24 cellular contexts compared by ENCODE assay signal in genomic region chr10:19920075-19920726, GRCh38.
DNase-seq lines count a peak whose midpoint lies in the region; ATAC-seq and TF ChIP-seq lines count a peak whose summit lies in the region.
"Had no signal": no experiment of that assay in that cellular context is flagged by ENCODE, and none has a peak within 500 bp of the region (broad histone marks: within the 10 kb centered on the region; RNA-seq: fewer than 3 reads in every experiment).

No MANE protein-coding gene starts in this region.

- no peak overlapping the region for H3K23ac ChIP-seq in mesendoderm (ENCODE audit: low read length)

- no peak overlapping the region for H2BK5ac ChIP-seq in mesendoderm (ENCODE audit: low read length)

- H3K4me1 ChIP-seq in breast epithelium (peaks cover 0 to 26% of the 10 kb centered on the region in 2 donors), mesendoderm (ENCODE audit: control insufficient read depth, low read depth, low read length) (peaks cover 7% of the 10 kb centered on the region), upper lobe of right lung (peaks cover 17% of the 10 kb centered on the region), tibial nerve (peaks cover 0 to 45% (median 24%) of the 10 kb centered on the region in 4 donors)

- H3K9me3 ChIP-seq in breast epithelium, result no peaks in the 10 kb centered on the region
- H3K9me3 ChIP-seq in upper lobe of right lung, result no peaks in the 10 kb centered on the region
- no peaks in the 10 kb centered on the region for H3K9me3 ChIP-seq in tibial nerve
- H3K9me3 ChIP-seq: BLaER1 treated with 17β-estradiol and CSF1 and Interleukin-3, amounts not matched to agents 10 nM and 100 nM; gastrocnemius medialis; thyroid gland had no signal

- peaks cover 5% of the 10 kb centered on the region for H3K79me1 ChIP-seq in mesendoderm (ENCODE audit: low read length)

- no peak overlapping the region for H4K8ac ChIP-seq in mesendoderm (ENCODE audit: low read depth, low read length)

- no peak overlapping the region for H3K18ac ChIP-seq in mesendoderm (ENCODE audit: low read length)

- intact Hi-C loops in breast epithelium (cut with DNase I; ENCODE audit: low total_unique reads), result no loop called here
- intact Hi-C loops in upper lobe of right lung (cut with DNase I), result no loop called here

- H3K4me2 ChIP-seq in mesendoderm (ENCODE audit: low read length), result no peak overlapping the region
- H3K4me2 ChIP-seq: BLaER1 treated with 17β-estradiol and CSF1 and Interleukin-3, amounts not matched to agents 10 nM and 100 nM had no signal

- TF ChIP-seq POLR2A in breast epithelium (IDR thresholded peaks at IDR 0.05) (no peak), tibial nerve (IDR thresholded peaks at IDR 0.05) (no peak)

- WGBS in mesendoderm (ENCODE audit: extremely low coverage, insufficient coverage, low lambda C conversion rate), result no CpG with 5 or more reads among the region's 4 CpGs
- 93 to 97% methylated on average over 4 of the region's 4 CpGs for WGBS in tibial nerve, 2 donors

- H3K36me3 ChIP-seq in breast epithelium, result no peaks in the 10 kb centered on the region
- H3K36me3 ChIP-seq in mesendoderm (ENCODE audit: control insufficient read depth, insufficient read depth, low read length), result no peaks in the 10 kb centered on the region
- H3K36me3 ChIP-seq in upper lobe of right lung, result no peaks in the 10 kb centered on the region
- H3K36me3 ChIP-seq in tibial nerve, result no peaks in the 10 kb centered on the region
- H3K36me3 ChIP-seq: gastrocnemius medialis, thyroid gland had no signal

- no peak overlapping the region for H3K56ac ChIP-seq in mesendoderm (ENCODE audit: low read length)

- DNase-seq in NCI-H226, result peak; percentile 57
- DNase-seq in breast epithelium (ENCODE audit: low spot score in 2 of 2), result no peak
- peak; percentile 12 for DNase-seq in mesendoderm
- DNase-seq in upper lobe of right lung, result no peak
- no peak for DNase-seq in tibial nerve (ENCODE audit: low spot score in 2 of 2)
- DNase-seq in DMS114 treated with DMSO at 0.1 percent for 48 hours (lab: John Stamatoyannopoulos, UW; ENCODE audit: unreplicated experiment), result no peak
- DNase-seq: activated CD4-positive, alpha-beta T cell treated with anti-CD3 and anti-CD28 coated beads, Interleukin-2, amount 50 U/mL, for 48 hours; activated CD8-positive, alpha-beta memory T cell treated with anti-CD3 and anti-CD28 coated beads, Interleukin-2, amount 50 U/mL, for 4 hours; Calu3; EL; gastrocnemius medialis; HFFc6; naive thymus-derived CD4-positive, alpha-beta T cell; NCI-H1048; NCI-H1694 treated with DMSO at 0.1 percent for 48 hours; NCI-H2171 treated with DMSO at 0.1 percent for 48 hours; NCI-H524 treated with DMSO at 0.1 percent for 48 hours; T1000; thyroid gland had no signal

- H3K27ac ChIP-seq in breast epithelium (peak overlapping the region; percentile 96 to 97), mesendoderm (ENCODE audit: low read depth, low read length) (no peak overlapping the region), upper lobe of right lung (no peak overlapping the region), tibial nerve (peak overlapping the region in 1 of 4 donors; percentile 21)
- H3K27ac ChIP-seq: BLaER1 treated with 17β-estradiol and CSF1 and Interleukin-3, amounts not matched to agents 10 nM and 100 nM; thyroid gland had no signal

- H3K4me3 ChIP-seq in breast epithelium, result no peak overlapping the region
- H3K4me3 ChIP-seq in mesendoderm (ENCODE audit: low read length), result no peak overlapping the region
- no peak overlapping the region for H3K4me3 ChIP-seq in upper lobe of right lung
- H3K4me3 ChIP-seq in tibial nerve, result no peak overlapping the region
- H3K4me3 ChIP-seq: BLaER1 treated with 17β-estradiol and CSF1 and Interleukin-3, amounts not matched to agents 10 nM and 100 nM; gastrocnemius medialis; GM12878; thyroid gland had no signal

- no peak overlapping the region for H2BK120ac ChIP-seq in mesendoderm (ENCODE audit: low read depth, low read length)

- H3K27me3 ChIP-seq in breast epithelium, result no peaks in the 10 kb centered on the region
- no peaks in the 10 kb centered on the region for H3K27me3 ChIP-seq in mesendoderm (ENCODE audit: insufficient read depth, low read length, poor library complexity)
- H3K27me3 ChIP-seq in upper lobe of right lung, result no peaks in the 10 kb centered on the region
- H3K27me3 ChIP-seq in tibial nerve, result no peaks in the 10 kb centered on the region
- H3K27me3 ChIP-seq: BLaER1 treated with 17β-estradiol and CSF1 and Interleukin-3, amounts not matched to agents 10 nM and 100 nM; gastrocnemius medialis; thyroid gland had no signal

- ATAC-seq in upper lobe of right lung, result peak; percentile 43
- no peak for ATAC-seq in GM18873 (IDR thresholded peaks at IDR 0.05; ENCODE audit: low FRiP score, unreplicated experiment)
- ATAC-seq: activated CD4-positive, CD25-positive, alpha-beta regulatory T cell treated with anti-CD3 and anti-CD28 coated beads, Interleukin-2, amount 50 U/mL, for 24 hours; gastrocnemius medialis; GM12878; left lobe of liver; naive thymus-derived CD4-positive, alpha-beta T cell had no signal

- H3K79me2 ChIP-seq in mesendoderm (ENCODE audit: control insufficient read depth, insufficient read depth, low read length), result peaks cover 4% of the 10 kb centered on the region

- H4K5ac ChIP-seq in mesendoderm (ENCODE audit: low read length), result no peak overlapping the region

- no peak overlapping the region for H2AK5ac ChIP-seq in mesendoderm (ENCODE audit: low read length)

- TF ChIP-seq EP300 in tibial nerve (IDR thresholded peaks at IDR 0.05), result no peak

- no peak for TF ChIP-seq CTCF in breast epithelium (IDR thresholded peaks at IDR 0.05)
- no peak for TF ChIP-seq CTCF in upper lobe of right lung (IDR thresholded peaks at IDR 0.05)
- no peak for TF ChIP-seq CTCF in tibial nerve (IDR thresholded peaks at IDR 0.05)

- H3K4ac ChIP-seq in mesendoderm (ENCODE audit: low read depth, low read length), result no peak overlapping the region

- no peak overlapping the region for H3K9ac ChIP-seq in mesendoderm (ENCODE audit: low read length)
- H3K9ac ChIP-seq: BLaER1 treated with 17β-estradiol and CSF1 and Interleukin-3, amounts not matched to agents 10 nM and 100 nM had no signal

- no peak overlapping the region for H2BK15ac ChIP-seq in mesendoderm (replicated peaks; ENCODE audit: low read depth)

Comparison
In these comparisons a context has a peak if more than half of its experiments do, and no peak if none do; other contexts are left out.
1. DNase-seq: peak in NCI-H226 (single experiment) and mesendoderm (single experiment); none in breast epithelium (0 of 2), upper lobe of right lung (single experiment), tibial nerve (0 of 2) and DMS114 treated with DMSO at 0.1 percent for 48 hours (single experiment).
2. H3K27ac ChIP-seq: peak in breast epithelium (2 of 2); none in mesendoderm (single experiment) and upper lobe of right lung (single experiment).